Comparison of ENCODE assay signal across 8 cellular contexts in the genomic region with DNA sequence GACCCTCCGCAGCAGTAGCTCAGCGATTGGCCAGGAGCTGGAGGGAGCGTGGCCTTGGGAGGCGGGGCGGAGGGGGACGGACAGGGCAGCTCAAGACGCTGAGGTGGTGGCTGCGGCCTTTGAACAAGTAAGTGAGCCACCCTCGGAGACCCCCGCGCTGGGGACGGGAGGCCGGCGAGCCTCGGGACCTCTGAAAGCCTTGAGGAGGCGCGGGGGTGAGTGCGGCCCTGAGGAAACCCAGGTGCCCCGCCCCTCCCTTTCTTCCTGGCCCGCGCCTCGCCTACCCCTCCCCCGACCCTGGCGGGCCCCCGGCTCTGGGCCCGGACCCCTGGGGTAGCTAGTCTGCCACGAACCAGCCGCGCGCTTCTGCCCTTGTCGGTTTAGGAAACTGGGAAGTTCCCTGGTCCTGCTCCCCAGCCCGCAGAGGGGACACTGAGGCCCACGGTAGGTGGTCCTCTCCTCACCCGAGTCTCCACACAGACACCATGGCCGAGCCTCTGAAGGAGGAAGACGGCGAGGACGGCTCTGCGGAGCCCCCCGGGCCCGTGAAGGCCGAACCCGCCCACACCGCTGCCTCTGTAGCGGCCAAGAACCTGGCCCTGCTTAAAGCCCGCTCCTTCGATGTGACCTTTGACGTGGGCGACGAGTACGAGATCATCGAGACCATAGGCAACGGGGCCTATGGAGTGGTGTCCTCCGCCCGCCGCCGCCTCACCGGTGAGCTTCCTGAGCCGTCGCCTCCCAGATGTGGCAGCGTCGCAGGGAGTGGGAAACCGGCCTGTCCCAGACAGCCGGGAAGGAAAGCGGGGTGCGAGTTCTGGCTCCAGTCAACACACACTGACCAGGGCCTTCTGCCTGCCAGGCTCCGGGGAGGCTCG. TPM values are rescaled to one million over a fixed set of nuclear protein-coding genes. Genes with fewer than 3 reads are reported as not detected.
A peak's percentile ranks its signal among the peaks of the same experiment; 100 is the strongest.
DNase-seq lines count a peak whose midpoint lies in the region; TF ChIP-seq lines count a peak whose summit lies in the region.

A gene (plus strand): TSS at position 83 of the 878 bp plus-strand sequence. CDS start 403 bp downstream, at position 486.

- peaks cover 21% of the 10 kb centered on the region for H3K36me3 Mint-ChIP-seq in chondrocyte (ENCODE audit: low read depth)

- H3K4me1 ChIP-seq in Karpas-422 (ENCODE audit: low read length) (peaks cover 18% of the 10 kb centered on the region), thymus (ENCODE audit: control insufficient read depth, insufficient read depth, low read length) (peaks cover 7% of the 10 kb centered on the region)

- peak within 1 kb of the TSS; percentile 82 for H3K9ac ChIP-seq in Karpas-422 (ENCODE audit: low read length)

- H3K27ac ChIP-seq in Karpas-422 (ENCODE audit: low read length), result peak within 1 kb of the TSS; percentile 72
- peak within 1 kb of the TSS; percentile 93 for H3K27ac ChIP-seq in thymus (ENCODE audit: low read depth)

- TF ChIP-seq CTCF in chondrocyte (IDR thresholded peaks at IDR 0.05) (no peak), lower leg skin (IDR thresholded peaks at IDR 0.05) (no peak)

- H4K20me1 ChIP-seq in Karpas-422 (ENCODE audit: insufficient read depth, low read depth, low read length), result no peaks in the 10 kb centered on the region

- no peaks in the 10 kb centered on the region for H3K27me3 Mint-ChIP-seq in chondrocyte (ENCODE audit: low read depth)

- H3K4me3 ChIP-seq in Karpas-422 (ENCODE audit: low read length), result peak within 1 kb of the TSS; percentile 69
- H3K4me3 ChIP-seq in lower leg skin (ENCODE audit: low read depth, poor library complexity, severe bottlenecking), result peak within 1 kb of the TSS; percentile 63
- H3K4me3 ChIP-seq in thymus (ENCODE audit: low read length), result peak within 1 kb of the TSS; percentile 65

- peaks cover 20% of the 10 kb centered on the region for H3K79me2 ChIP-seq in Karpas-422 (ENCODE audit: low read length)

- no peaks in the 10 kb centered on the region for H3K9me2 ChIP-seq in Karpas-422 (replicated peaks; ENCODE audit: insufficient read depth, low read length)

- 1 to 4% methylated on average over 28 to 40 of the region's 68 CpGs for WGBS in lower leg skin, 2 donors
- WGBS in thymus, result 32% methylated on average over 68 of the region's 68 CpGs

- H3K4me3 Mint-ChIP-seq in chondrocyte (ENCODE audit: unreplicated experiment), result peak within 1 kb of the TSS; percentile 97

- peaks cover 56% of the 10 kb centered on the region for H3K4me1 Mint-ChIP-seq in chondrocyte (ENCODE audit: low read depth)

- H3K27ac Mint-ChIP-seq in chondrocyte (ENCODE audit: unreplicated experiment), result peak within 1 kb of the TSS; percentile 99

- H3K27me3 ChIP-seq in Karpas-422 (ENCODE audit: low read length), result no peaks in the 10 kb centered on the region
- H3K27me3 ChIP-seq in thymus (ENCODE audit: control insufficient read depth, insufficient read depth), result no peaks in the 10 kb centered on the region

- peak within 1 kb of the TSS; percentile 95 for H2AFZ ChIP-seq in Karpas-422 (ENCODE audit: low read length)

- H3K36me3 ChIP-seq in Karpas-422 (ENCODE audit: insufficient read depth, low read length) (0 out of 2 replicates have a peak, but pooled peaks cover 3% of the 10 kb centered on the region), thymus (ENCODE audit: control insufficient read depth, insufficient read depth) (peaks cover 40% of the 10 kb centered on the region)

- peak; percentile 61 for DNase-seq in activated effector memory CD4-positive, alpha-beta T cell treated with anti-CD3 and anti-CD28 coated beads, Interleukin-2, amount 50 U/mL, for 16 hours
- DNase-seq in activated effector memory CD4-positive, alpha-beta T cell treated with Interleukin-2 at 50 U/mL for 16 hours, result no peak
- DNase-seq in Karpas-422 (no peak), chondrocyte (ENCODE audit: low spot score) (peak; percentile 86), lower leg skin (ENCODE audit: low spot score in 2 of 2) (peak in 1 of 2 donors; percentile 87), glomerular visceral epithelial cell (ENCODE audit: extremely low spot score) (no peak), NCI-H1105 treated with DMSO at 0.1 percent for 48 hours (lab: John Stamatoyannopoulos, UW) (no peak)

- H3K9me3 Mint-ChIP-seq in chondrocyte (ENCODE audit: low read depth), result no peaks in the 10 kb centered on the region

- peak within 1 kb of the TSS; percentile 84 for H3K4me2 ChIP-seq in Karpas-422 (ENCODE audit: low read depth, low read length, poor library complexity, severe bottlenecking)

- TF ChIP-seq POLR2A in lower leg skin (IDR thresholded peaks at IDR 0.05), result peak in 1 of 2 donors; percentile 38

- no peaks in the 10 kb centered on the region for H3K9me3 ChIP-seq in Karpas-422 (ENCODE audit: low read length)
- no peaks in the 10 kb centered on the region for H3K9me3 ChIP-seq in thymus (ENCODE audit: control insufficient read depth)

- intact Hi-C loops in lower leg skin (cut with DNase I; ENCODE audit: low total_unique reads), result no loop called here

RNA-seq across cellular contexts. Expression of the gene that starts here (rescaled TPM):
- 4.1 and 7.8 TPM in 2 replicates for total RNA-seq in Karpas-422 (2014; rRNA removed; shearing (Covaris generic); ENCODE audit: low replicate concordance)
- total RNA-seq in chondrocyte (50.0 to 53.6 TPM (median 52.3 TPM) in 3 replicates), lower leg skin (10 to 100 TPM; 34.9 to 95.7 (median 61.1) TPM)
- 13.7 TPM for polyA plus RNA-seq in thymus

Comparison
In these comparisons a context has a peak if more than half of its experiments do, and no peak if none do; other contexts are left out.
1. DNase-seq: peak in activated effector memory CD4-positive, alpha-beta T cell treated with anti-CD3 and anti-CD28 coated beads, Interleukin-2, amount 50 U/mL, for 16 hours (single experiment) and chondrocyte (single experiment); none in activated effector memory CD4-positive, alpha-beta T cell treated with Interleukin-2 at 50 U/mL for 16 hours (single experiment), Karpas-422 (single experiment), glomerular visceral epithelial cell (single experiment) and NCI-H1105 treated with DMSO at 0.1 percent for 48 hours (single experiment).
2. Peak in every context shown above with its lines, with median percentiles within 50 percentile points of each other: H3K4me3 ChIP-seq.